In genomic region chr7:22576941-22577927, GRCh38 we compare ENCODE assay signal across 10 cellular contexts.
DNase-seq lines count a peak whose midpoint lies in the region; ATAC-seq, FAIRE-seq and TF ChIP-seq lines count a peak whose summit lies in the region.
"Had no signal": no experiment of that assay in that cellular context is flagged by ENCODE, and none has a peak within 500 bp of the region (broad histone marks: within the 10 kb centered on the region; RNA-seq: fewer than 3 reads in every experiment).

No MANE protein-coding gene starts in this region.

- no peaks in the 10 kb centered on the region for H3K9me1 ChIP-seq in endothelial cell of umbilical vein (replicated peaks; ENCODE audit: control insufficient read depth, extremely low read depth, insufficient read depth, low read length)

- peaks cover 44% of the 10 kb centered on the region for H3K4me1 ChIP-seq in endothelial cell of umbilical vein (ENCODE audit: control insufficient read depth, extremely low read depth, insufficient read depth, low read length)
- no peaks in the 10 kb centered on the region for H3K4me1 ChIP-seq in small intestine (ENCODE audit: control insufficient read depth in 2 of 2, insufficient read depth in 1 of 2, low read depth in 1 of 2, low read length in 1 of 2)

- no peaks in the 10 kb centered on the region for H3K36me3 Mint-ChIP-seq in activated T-helper 17 cell treated with anti-CD3 and anti-CD28 coated beads, Interleukin-2, amount 50 U/mL, for 72 hours (ENCODE audit: low read depth)

- H3K27me3 ChIP-seq in endothelial cell of umbilical vein (ENCODE audit: control insufficient read depth in 2 of 2, insufficient read depth in 2 of 2, low read length in 2 of 2) (no peaks in the 10 kb centered on the region), small intestine (ENCODE audit: control insufficient read depth in 2 of 2, insufficient read depth in 2 of 2, low read length in 2 of 2) (no peaks in the 10 kb centered on the region)

- TF ChIP-seq CTCF in NB4 (IDR thresholded peaks at IDR 0.05; ENCODE audit: low read depth, low read length) = no peak
- no peak for TF ChIP-seq CTCF in endothelial cell of umbilical vein (IDR thresholded peaks at IDR 0.05; ENCODE audit: extremely low read depth in 1 of 2, insufficient read depth in 1 of 2, low read depth in 1 of 2, low read length in 2 of 2)

- H3K36me3 ChIP-seq in endothelial cell of umbilical vein (ENCODE audit: control insufficient read depth in 2 of 2, extremely low read depth in 1 of 2, insufficient read depth in 2 of 2, low read length in 2 of 2) = peaks cover 0 to 5% of the 10 kb centered on the region in 2 experiments
- no peaks in the 10 kb centered on the region for H3K36me3 ChIP-seq in small intestine (ENCODE audit: control insufficient read depth in 2 of 2, insufficient read depth in 2 of 2, low read length in 2 of 2)

- H3K9me3 Mint-ChIP-seq in activated T-helper 17 cell treated with anti-CD3 and anti-CD28 coated beads, Interleukin-2, amount 50 U/mL, for 72 hours = no peaks in the 10 kb centered on the region

- ATAC-seq in GM19455 (IDR thresholded peaks at IDR 0.05; ENCODE audit: unreplicated experiment) = no peak
- ATAC-seq in activated T-helper 17 cell treated with anti-CD3 and anti-CD28 coated beads, Interleukin-2, amount 50 U/mL, for 72 hours (replicated peaks) = no peak

- peaks cover 29% of the 10 kb centered on the region for H3K27me3 Mint-ChIP-seq in activated T-helper 17 cell treated with anti-CD3 and anti-CD28 coated beads, Interleukin-2, amount 50 U/mL, for 72 hours

- TSS peak; percentile 72 for BruUV-seq in endothelial cell of umbilical vein (replicated peaks; lab: Mats Ljungman, UMichigan)

- H3K9ac ChIP-seq in endothelial cell of umbilical vein (replicated peaks; ENCODE audit: extremely low read depth, insufficient read depth, low read length) = peak overlapping the region; percentile 85

- no peaks in the 10 kb centered on the region for H4K20me1 ChIP-seq in endothelial cell of umbilical vein (replicated peaks; ENCODE audit: control insufficient read depth, extremely low read depth, insufficient read depth, low read length)

- peak overlapping the region; percentile 88 for H3K4me2 ChIP-seq in endothelial cell of umbilical vein (ENCODE audit: insufficient read depth, low read length)

- H3K79me2 ChIP-seq in endothelial cell of umbilical vein (ENCODE audit: control insufficient read depth, insufficient read depth, low read length) = no peaks in the 10 kb centered on the region

- no peaks in the 10 kb centered on the region for H3K9me3 ChIP-seq in endothelial cell of umbilical vein (replicated peaks; ENCODE audit: control insufficient read depth, insufficient read depth, low read length)
- no peaks in the 10 kb centered on the region for H3K9me3 ChIP-seq in small intestine (ENCODE audit: control insufficient read depth, low read depth)

- H2AFZ ChIP-seq in endothelial cell of umbilical vein (ENCODE audit: low read depth, low read length) = no peak overlapping the region

- 39 to 52% (median 49%) methylated on average over 11 of the region's 11 CpGs for WGBS in small intestine, 3 donors

- no peak for TF ChIP-seq POLR2A in NB4 (IDR thresholded peaks at IDR 0.05; ENCODE audit: extremely low read depth, insufficient read length)
- TF ChIP-seq POLR2A in endothelial cell of umbilical vein (IDR thresholded peaks at IDR 0.05; ENCODE audit: low read depth, low read length) = peak; percentile 20

- CTCF ChIA-PET in endothelial cell of umbilical vein (lab: Charles Lee) = interaction anchor here (0.7 to 4.7 kb wide), 15 partner anchors 9 to 696 kb away, joined by 3 to 88 read pairs (median 10); partner anchors contain the start of gene IL6

- H3K4me1 Mint-ChIP-seq in activated T-helper 17 cell treated with anti-CD3 and anti-CD28 coated beads, Interleukin-2, amount 50 U/mL, for 72 hours = no peaks in the 10 kb centered on the region

- no peak overlapping the region for H3K4me3 Mint-ChIP-seq in activated T-helper 17 cell treated with anti-CD3 and anti-CD28 coated beads, Interleukin-2, amount 50 U/mL, for 72 hours

- dilution Hi-C loops in endothelial cell of umbilical vein (cut with MboI; ENCODE audit: extremely low pct_ligation_motif_present, low sequenced_read_pairs) = no loop called here

- H3K27ac ChIP-seq in endothelial cell of umbilical vein (ENCODE audit: insufficient read depth, low read depth, low read length) (peak overlapping the region; percentile 99), small intestine (ENCODE audit: low read depth in 1 of 2, low read length in 1 of 2) (peak overlapping the region in 1 of 2 donors; percentile 57)
- H3K27ac ChIP-seq: SK-N-MC had no signal

- peak; percentile 100 for DNase-seq in ACHN
- peak; percentile 89 for DNase-seq in NB4 (ENCODE audit: low read depth)
- peak; percentile 94 for DNase-seq in endothelial cell of umbilical vein (ENCODE audit: low read depth, low spot score)
- peak; percentile 58 for DNase-seq in mucosa of gallbladder (ENCODE audit: low spot score)
- no peak for DNase-seq in small intestine
- DNase-seq in epidermal melanocyte (ENCODE audit: insufficient read length, low spot score) = no peak

- intact Hi-C loops in endothelial cell of umbilical vein (cut with micrococcal nuclease) = loop anchor here (1.0 to 2.0 kb wide), 3 partner anchors 12 to 55 kb away; no protein-coding TSS in a partner anchor

- no peak overlapping the region for H3K4me3 ChIP-seq in NB4 (ENCODE audit: low read depth, low read length)
- H3K4me3 ChIP-seq in endothelial cell of umbilical vein (replicated peaks in 1 of 3; ENCODE audit: insufficient read depth in 1 of 3, low read depth in 1 of 3, low read length in 3 of 3) = peak overlapping the region in 1 of 3 experiments; percentile 34
- no peak overlapping the region for H3K4me3 ChIP-seq in small intestine (ENCODE audit: low read depth in 1 of 2, low read length in 2 of 2)
- H3K4me3 ChIP-seq: SK-N-MC had no signal

- in situ Hi-C loops in ACHN (cut with HindIII; ENCODE audit: low pct_ligation_motif_present, low pct_unique_long_range_greater_than_20kb, low sequenced_read_pairs) = no loop called here

- FAIRE-seq in endothelial cell of umbilical vein (lab: Jason Lieb, UNC) (peak; percentile 99), small intestine (lab: Jason Lieb, UNC) (no peak)
- FAIRE-seq: D721Med had no signal

- POLR2A ChIA-PET in endothelial cell of umbilical vein (lab: Charles Lee) = interaction anchor here (0.6 to 2.3 kb wide), 7 partner anchors 11 to 154 kb away, joined by 3 to 20 read pairs (median 3); partner anchors contain the start of gene IL6

- H3K27ac Mint-ChIP-seq in activated T-helper 17 cell treated with anti-CD3 and anti-CD28 coated beads, Interleukin-2, amount 50 U/mL, for 72 hours = no peak overlapping the region

TF ChIP-seq in endothelial cell of umbilical vein, 7 proteins besides CTCF, POLR2A, EP300 and RAD21:
- no peak for TF ChIP-seq FOS (IDR thresholded peaks at IDR 0.05; ENCODE audit: borderline replicate concordance, insufficient read depth, low read length)
- TF ChIP-seq EZH2 (IDR thresholded peaks at IDR 0.05; ENCODE audit: borderline replicate concordance, low read depth, low read length, severe bottlenecking) = no peak
- TF ChIP-seq MYC (IDR thresholded peaks at IDR 0.05; ENCODE audit: low read depth, low read length) = no peak
- TF ChIP-seq GATA2 (IDR thresholded peaks at IDR 0.05; ENCODE audit: insufficient read depth, insufficient read length, low read depth, low read length) = peak; percentile 75
- TF ChIP-seq JUN (IDR thresholded peaks at IDR 0.05; ENCODE audit: borderline replicate concordance, insufficient read depth, insufficient read length, low read depth) = no peak
- TF ChIP-seq MAX (IDR thresholded peaks at IDR 0.05; ENCODE audit: insufficient read depth, insufficient read length) = no peak
- peak; percentile 57 for TF ChIP-seq POLR2AphosphoS5 (IDR thresholded peaks at IDR 0.05; ENCODE audit: insufficient read depth, low read depth, low read length)

Comparison
In these comparisons a context has a peak if more than half of its experiments do, and no peak if none do; other contexts are left out.
1. DNase-seq: peak in ACHN (single experiment), NB4 (single experiment), endothelial cell of umbilical vein (single experiment) and mucosa of gallbladder (single experiment); none in small intestine (single experiment) and epidermal melanocyte (single experiment).